ENCODE assay signal across 8 cellular contexts in genomic region chr9:19457694-19458009, GRCh38. TPM values are rescaled to one million over a fixed set of nuclear protein-coding genes. Genes with fewer than 3 reads are reported as not detected.
DNase-seq lines count a peak whose midpoint lies in the region; ATAC-seq and TF ChIP-seq lines count a peak whose summit lies in the region.

No MANE protein-coding gene starts in this region.

- peaks cover 7 to 8% (median 7%) of the 10 kb centered on the region in 3 donors for H3K4me1 Mint-ChIP-seq in naive B cell

- H3K27ac Mint-ChIP-seq in naive B cell, result peak overlapping the region in 1 of 6 donors; percentile 73

- no peaks in the 10 kb centered on the region for H3K79me2 ChIP-seq in DOHH2 (ENCODE audit: control insufficient read depth, low read length)

- peak overlapping the region in 6 of 8 donors; percentile 1 to 77 (median 40) for H3K4me3 Mint-ChIP-seq in naive B cell

- peak overlapping the region; percentile 17 for H3K4me3 ChIP-seq in DOHH2 (ENCODE audit: low read length)
- H3K4me3 ChIP-seq in SK-N-MC, result peak overlapping the region; percentile 45

- H3K9me3 ChIP-seq in DOHH2 (ENCODE audit: control insufficient read depth, insufficient read depth, low read length), result no peaks in the 10 kb centered on the region
- H3K9me3 ChIP-seq in SK-N-MC (ENCODE audit: low read depth, low read length), result no peaks in the 10 kb centered on the region

- no peaks in the 10 kb centered on the region for H3K36me3 ChIP-seq in DOHH2 (ENCODE audit: control insufficient read depth, low read length)
- H3K36me3 ChIP-seq in SK-N-MC (ENCODE audit: insufficient read depth, low read length), result no peaks in the 10 kb centered on the region

- no peaks in the 10 kb centered on the region; the same call in 1 of the 2 replicates for H3K27me3 ChIP-seq in DOHH2 (ENCODE audit: control insufficient read depth, low read length)

- no peaks in the 10 kb centered on the region for H3K36me3 Mint-ChIP-seq in naive B cell

- H4K20me1 ChIP-seq in DOHH2 (ENCODE audit: control insufficient read depth, insufficient read depth, low read depth, low read length), result no peaks in the 10 kb centered on the region

- H3K27ac ChIP-seq in DOHH2 (ENCODE audit: low read depth, low read length) (no peak overlapping the region), SK-N-MC (no peak overlapping the region)

- no peaks in the 10 kb centered on the region for H3F3A ChIP-seq in DOHH2 (ENCODE audit: control insufficient read depth, insufficient read depth)

- ATAC-seq in GM21576 (IDR thresholded peaks at IDR 0.05; ENCODE audit: unreplicated experiment) (peak; percentile 7), naive B cell (ENCODE audit: low read depth in 2 of 2) (no peak)

- DNase-seq in SK-N-MC (ENCODE audit: low read depth, low spot score) (no peak), naive B cell (no peak), NCI-H1694 (lab: John Stamatoyannopoulos, UW) (no peak), NCI-H146 (lab: John Stamatoyannopoulos, UW) (no peak), H4 (ENCODE audit: low spot score) (no peak)
- DNase-seq in effector CD8-positive, alpha-beta T cell (lab: John Stamatoyannopoulos, UW), result no peak

- no peak for TF ChIP-seq CTCF in DOHH2 (IDR thresholded peaks at IDR 0.05; ENCODE audit: low read depth, low read length, poor library complexity, severe bottlenecking)

- H3K27me3 Mint-ChIP-seq in naive B cell, result peaks cover 0 to 9% (median 0%) of the 10 kb centered on the region in 3 donors

- H3K9me3 Mint-ChIP-seq in naive B cell, result no peaks in the 10 kb centered on the region

- H3K4me1 ChIP-seq in DOHH2 (ENCODE audit: control insufficient read depth, low read length), result peaks cover 17% of the 10 kb centered on the region

- H3K9me2 ChIP-seq in DOHH2 (replicated peaks; ENCODE audit: control insufficient read depth, low read length), result no peaks in the 10 kb centered on the region

- no peak overlapping the region for H3K9ac ChIP-seq in SK-N-MC (ENCODE audit: insufficient read length)

- peak overlapping the region; percentile 44 for H3K4me2 ChIP-seq in DOHH2 (ENCODE audit: low read length)

RNA-seq across cellular contexts. Expression of gene ACER2, which starts 48.8 kb away (rescaled TPM):
- under 1 TPM in 5 of 6 donors, not detected in 1; 0.14 to 0.80 (median 0.56) TPM for polyA plus RNA-seq in naive B cell (ENCODE audit: low read depth in 6 of 6)
- 0.31 and 1.1 TPM in 2 replicates for total RNA-seq in H4 (2014; rRNA removed; shearing (Covaris generic))
